Comparison of ENCODE assay signal across 8 cellular contexts in the genomic region with DNA sequence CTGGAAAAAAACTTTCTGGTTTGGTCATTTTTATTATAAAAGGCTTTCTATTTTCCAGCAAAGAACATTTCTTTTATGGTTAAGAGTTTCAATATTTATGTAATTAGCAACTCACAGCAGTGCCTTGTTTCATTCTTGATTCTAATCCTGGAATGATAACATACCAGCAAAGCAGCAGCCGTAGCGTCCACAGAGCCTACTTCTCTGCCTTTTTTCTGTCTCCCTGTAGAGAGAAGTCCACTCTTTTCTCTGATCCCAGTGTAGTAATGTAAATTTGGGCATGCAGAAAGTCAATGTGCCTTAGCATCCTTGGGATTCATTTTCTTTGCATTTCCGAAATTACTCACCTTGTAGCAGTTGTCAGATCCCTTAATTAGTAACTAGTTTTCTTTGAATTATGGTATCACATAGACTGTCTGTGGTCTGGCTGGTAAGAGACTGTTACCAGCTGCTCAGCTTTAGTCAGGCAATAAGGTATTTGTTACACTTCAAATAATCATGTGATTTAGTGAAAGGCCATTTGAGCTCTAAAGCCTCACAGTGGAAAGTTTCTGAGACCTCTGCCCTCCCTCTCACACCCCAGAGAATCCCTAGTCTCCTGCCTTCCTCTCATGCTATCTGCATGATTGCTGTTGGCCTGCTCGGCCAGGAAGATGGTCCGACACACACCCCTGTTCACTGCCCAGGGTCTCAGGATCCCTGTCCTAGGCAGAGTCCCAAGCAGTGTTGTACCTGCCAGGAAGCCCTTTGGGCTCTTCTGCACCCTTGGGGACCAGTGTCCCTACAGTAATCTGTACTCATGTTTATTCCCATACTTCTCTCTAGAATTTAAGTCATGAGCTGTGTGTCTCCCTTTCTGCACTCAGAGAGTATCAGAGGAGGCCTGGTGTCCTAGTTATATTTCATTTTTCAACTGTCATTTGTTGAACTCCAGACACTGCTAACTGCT.
DNase-seq lines count a peak whose midpoint lies in the region; ATAC-seq and FAIRE-seq lines count a peak whose summit lies in the region.

No MANE protein-coding gene starts in this region.

- no peaks in the 10 kb centered on the region for H3K36me3 ChIP-seq in mesodermal cell (ENCODE audit: control insufficient read depth, insufficient read depth, low read length)

- H3K4me1 ChIP-seq in mesodermal cell (ENCODE audit: control insufficient read depth, insufficient read depth, low read length, poor library complexity, severe bottlenecking): peaks cover 46% of the 10 kb centered on the region

- ATAC-seq in GM21528 (IDR thresholded peaks at IDR 0.05; ENCODE audit: low FRiP score, unreplicated experiment) (peak; percentile 96), HG03520 (IDR thresholded peaks at IDR 0.05; ENCODE audit: unreplicated experiment) (peak; percentile 85)

- FAIRE-seq in GM18507 (lab: Jason Lieb, UNC): peak; percentile 96

- no peak overlapping the region for H3K4me3 ChIP-seq in mesodermal cell (ENCODE audit: extremely low read depth, insufficient read depth, low read length, poor library complexity, severe bottlenecking)

- peak overlapping the region; percentile 18 for H3K27ac ChIP-seq in mesodermal cell (ENCODE audit: low read depth, low read length, severe bottlenecking)

- no peaks in the 10 kb centered on the region for H3K9me3 ChIP-seq in mesodermal cell (ENCODE audit: control insufficient read depth, low read length)

- DNase-seq in GM18507 (ENCODE audit: extremely low spot score, insufficient read length, low read depth): peak; percentile 58
- no peak for DNase-seq in NCI-H1105 (lab: John Stamatoyannopoulos, UW)
- no peak for DNase-seq in SK-N-DZ (ENCODE audit: low spot score)
- DNase-seq in NCI-H2081 treated with DMSO at 0.1 percent for 48 hours (lab: John Stamatoyannopoulos, UW): no peak
- no peak for DNase-seq in T-helper 1 cell

- WGBS in mesodermal cell (ENCODE audit: insufficient coverage in 2 of 2), 2 experiments: 92 to 93% methylated on average over 3 to 5 of the region's 5 CpGs
